8 cellular contexts compared by ENCODE assay signal in genomic region chr12:7107181-7108041, GRCh38. TPM values are rescaled to one million over a fixed set of nuclear protein-coding genes. Genes with fewer than 3 reads are reported as not detected.
DNase-seq lines count a peak whose midpoint lies in the region; ATAC-seq, FAIRE-seq and TF ChIP-seq lines count a peak whose summit lies in the region.

No MANE protein-coding gene starts in this region.

- H3K9me3 ChIP-seq in neutrophil = no peaks in the 10 kb centered on the region

- H3K4me1 ChIP-seq in neutrophil (ENCODE audit: control insufficient read depth in 1 of 2, insufficient read depth in 1 of 2, low read depth in 1 of 2, low read length in 1 of 2) = peaks cover 53 to 74% of the 10 kb centered on the region in 2 experiments

- peak overlapping the region; percentile 97 for H3K27ac ChIP-seq in neutrophil

- H3K36me3 ChIP-seq in neutrophil = peaks cover 25% of the 10 kb centered on the region

- peak; percentile 66 for FAIRE-seq in GM18507 (lab: Jason Lieb, UNC)

- H3K27me3 ChIP-seq in neutrophil = no peaks in the 10 kb centered on the region

- H3K4me3 ChIP-seq in epithelial cell of proximal tubule (ENCODE audit: low read depth, low read length) (peak overlapping the region; percentile 67), neutrophil (ENCODE audit: low read depth in 1 of 2, low read length in 1 of 2) (peak overlapping the region; percentile 94 to 99)

- DNase-seq in GM18507 (ENCODE audit: extremely low spot score, insufficient read length, low read depth) (no peak), RKO (ENCODE audit: low spot score) (peak; percentile 39), epithelial cell of proximal tubule (ENCODE audit: low read depth) (no peak), anterior cingulate cortex (lab: John Stamatoyannopoulos, UW) (no peak), iPS-NIHi11 (ENCODE audit: low spot score) (no peak)

- TF ChIP-seq CTCF in epithelial cell of proximal tubule (conservative IDR thresholded peaks at IDR 0.05; ENCODE audit: low read depth, low read length) = no peak
- no peak for TF ChIP-seq CTCF in neutrophil (IDR thresholded peaks at IDR 0.05)

- ATAC-seq in HG02852 (IDR thresholded peaks at IDR 0.05; ENCODE audit: unreplicated experiment) = no peak
- no peak for ATAC-seq in HG03565 (IDR thresholded peaks at IDR 0.05; ENCODE audit: unreplicated experiment)

RNA-seq across cellular contexts. Expression of gene C1RL, which starts 1.6 kb away (rescaled TPM):
- 11.2 and 11.3 TPM in 2 replicates for total RNA-seq in epithelial cell of proximal tubule

RNA-seq across cellular contexts. Expression of gene C1R, which starts 15.2 kb away (rescaled TPM):
- total RNA-seq in epithelial cell of proximal tubule = 2.1 and 2.5 TPM in 2 replicates

RNA-seq across cellular contexts. Expression of gene RBP5, which starts 21.3 kb away (rescaled TPM):
- not detected in 2 replicates for total RNA-seq in epithelial cell of proximal tubule

RNA-seq across cellular contexts. Expression of gene CLSTN3, which starts 22.8 kb away (rescaled TPM):
- total RNA-seq in epithelial cell of proximal tubule = 25.2 and 57.5 TPM in 2 replicates

RNA-seq across cellular contexts. Expression of gene C1S, which starts 46.9 kb away (rescaled TPM):
- total RNA-seq in epithelial cell of proximal tubule = 1.3 TPM in 1 of 2 replicates, not detected in the other
